In genomic region chr19:48319647-48320537, GRCh38 we compare ENCODE assay signal across 8 cellular contexts.
DNase-seq lines count a peak whose midpoint lies in the region; ATAC-seq and TF ChIP-seq lines count a peak whose summit lies in the region.

No MANE protein-coding gene starts in this region.

- no peak overlapping the region for H3K4me3 ChIP-seq in WERI-Rb-1 (ENCODE audit: low read depth, low read length)

- no peaks in the 10 kb centered on the region for H3K9me3 ChIP-seq in WERI-Rb-1 (ENCODE audit: severe bottlenecking)

- peak overlapping the region; percentile 94 for H3K27ac ChIP-seq in WERI-Rb-1

- no peaks in the 10 kb centered on the region for H3K27me3 ChIP-seq in WERI-Rb-1 (ENCODE audit: insufficient read depth, low read depth, severe bottlenecking)

- TF ChIP-seq CTCF in WERI-Rb-1 (IDR thresholded peaks at IDR 0.05; ENCODE audit: low read depth, low read length): peak; percentile 64

- peak; percentile 80 for DNase-seq in NCI-H1436 (lab: John Stamatoyannopoulos, UW)
- DNase-seq in NCI-H1436 treated with DMSO at 0.1 percent for 48 hours (lab: John Stamatoyannopoulos, UW): no peak
- peak; percentile 26 for DNase-seq in NCI-H2081 treated with DMSO at 0.1 percent for 48 hours (lab: John Stamatoyannopoulos, UW)
- peak; percentile 87 for DNase-seq in WERI-Rb-1
- DNase-seq in T47D (ENCODE audit: low read depth in 1 of 2, low spot score in 1 of 2): peak; percentile 34 to 83
- DNase-seq in inferior parietal cortex (ENCODE audit: extremely low spot score): peak; percentile 71
- peak; percentile 53 to 65 for DNase-seq in stimulated activated CD4-positive, alpha-beta T cell treated with anti-CD3 and anti-CD28 coated beads, Interleukin-15, amount 100 ng/mL, for 1 hour (ENCODE audit: low read depth in 1 of 2, low spot score in 1 of 2)

- no peak for ATAC-seq in HG02623 (IDR thresholded peaks at IDR 0.05; ENCODE audit: unreplicated experiment)

- in situ Hi-C loops in T47D (cut with HindIII; ENCODE audit: low pct_unique_long_range_greater_than_20kb, low sequenced_read_pairs): no loop called here

- no peaks in the 10 kb centered on the region for H3K36me3 ChIP-seq in WERI-Rb-1
